1 cellular context compared by ENCODE assay signal in genomic region chr10:12500406-12501303, GRCh38.
TF ChIP-seq lines count a peak whose summit lies in the region.

No MANE protein-coding gene starts in this region.

TF ChIP-seq in HEK293, 187 proteins besides CTCF, POLR2A, EP300 and RAD21 (continued from another document):
- TF ChIP-seq ZNF518A (tag by site-specific recombination; conservative IDR thresholded peaks at IDR 0.05; ENCODE audit: low read depth) (no peak), MYNN (tag by site-specific recombination; IDR thresholded peaks at IDR 0.05; ENCODE audit: borderline replicate concordance) (no peak), TRIM28 (IDR thresholded peaks at IDR 0.05; ENCODE audit: borderline replicate concordance, low read length) (no peak), ZNF423 (tag by site-specific recombination; IDR thresholded peaks at IDR 0.05) (no peak), TSHZ1 (tag by site-specific recombination; IDR thresholded peaks at IDR 0.05; ENCODE audit: borderline replicate concordance) (no peak), ZNF211 (tag by site-specific recombination; IDR thresholded peaks at IDR 0.05; ENCODE audit: low read depth) (no peak), ZNF792 (tag by site-specific recombination; IDR thresholded peaks at IDR 0.05) (0 out of 2 replicates have a peak, but pooled peaks have one; percentile 20), ZNF501 (tag by site-specific recombination; IDR thresholded peaks at IDR 0.05) (0 out of 2 replicates have a peak, but pooled peaks have one; percentile 30), ZNF19 (tag by site-specific recombination; IDR thresholded peaks at IDR 0.05; ENCODE audit: low read depth) (no peak), ELK4 (IDR thresholded peaks at IDR 0.05; ENCODE audit: borderline replicate concordance, low read depth, low read length) (no peak), ZBTB10 (tag by site-specific recombination; IDR thresholded peaks at IDR 0.05) (no peak), ZNF580 (tag by site-specific recombination; IDR thresholded peaks at IDR 0.05) (no peak), KLF7 (tag by site-specific recombination; IDR thresholded peaks at IDR 0.05; ENCODE audit: borderline replicate concordance) (no peak), ZXDB (tag by site-specific recombination; IDR thresholded peaks at IDR 0.05) (no peak), ZNF404 (tag by site-specific recombination; IDR thresholded peaks at IDR 0.05) (no peak), ZBTB20 (tag by site-specific recombination; IDR thresholded peaks at IDR 0.05) (peak; percentile 74; the same call in 1 of the 2 replicates), ZNF280C (tag by site-specific recombination; IDR thresholded peaks at IDR 0.05) (no peak), ZNF214 (tag by site-specific recombination; IDR thresholded peaks at IDR 0.05; ENCODE audit: borderline replicate concordance) (no peak), KLF17 (tag by site-specific recombination; IDR thresholded peaks at IDR 0.05) (no peak), ZNF335 (tag by site-specific recombination; conservative IDR thresholded peaks at IDR 0.05) (no peak), ZSCAN30 (tag by site-specific recombination; IDR thresholded peaks at IDR 0.05) (no peak), FEZF1 (tag by site-specific recombination; IDR thresholded peaks at IDR 0.05) (peak; percentile 34), ZFP37 (tag by site-specific recombination; IDR thresholded peaks at IDR 0.05) (no peak), ZBTB11 (tag by site-specific recombination; conservative IDR thresholded peaks at IDR 0.05; ENCODE audit: low read depth) (no peak), ZSCAN23 (tag by site-specific recombination; IDR thresholded peaks at IDR 0.05) (no peak), SCRT2 (tag by site-specific recombination; IDR thresholded peaks at IDR 0.05) (peak; percentile 86), ZFP3 (tag by site-specific recombination; IDR thresholded peaks at IDR 0.05; ENCODE audit: low read depth) (no peak), GLIS2 (tag by site-specific recombination; IDR thresholded peaks at IDR 0.05) (no peak), ZNF521 (tag by site-specific recombination; IDR thresholded peaks at IDR 0.05) (no peak), ZNF837 (tag by site-specific recombination; IDR thresholded peaks at IDR 0.05) (no peak), ZNF585B (tag by site-specific recombination; IDR thresholded peaks at IDR 0.05) (no peak), ZNF624 (tag by site-specific recombination; IDR thresholded peaks at IDR 0.05) (no peak), ZNF121 (tag by site-specific recombination; IDR thresholded peaks at IDR 0.05) (no peak), ZNF76 (tag by site-specific recombination; IDR thresholded peaks at IDR 0.05; ENCODE audit: borderline replicate concordance, low read depth) (no peak), ZNF146 (tag by site-specific recombination; IDR thresholded peaks at IDR 0.05) (no peak), ZNF132 (tag by site-specific recombination; IDR thresholded peaks at IDR 0.05; ENCODE audit: borderline replicate concordance) (no peak), ZNF639 (tag by site-specific recombination; IDR thresholded peaks at IDR 0.05) (no peak), ZBTB8A (tag by site-specific recombination; IDR thresholded peaks at IDR 0.05) (0 out of 2 replicates have a peak, but pooled peaks have one; percentile 25), ZNF664 (tag by site-specific recombination; IDR thresholded peaks at IDR 0.05) (peak; percentile 61; the same call in 1 of the 2 replicates)
